Comparison of ENCODE assay signal across 8 cellular contexts in the genomic region with DNA sequence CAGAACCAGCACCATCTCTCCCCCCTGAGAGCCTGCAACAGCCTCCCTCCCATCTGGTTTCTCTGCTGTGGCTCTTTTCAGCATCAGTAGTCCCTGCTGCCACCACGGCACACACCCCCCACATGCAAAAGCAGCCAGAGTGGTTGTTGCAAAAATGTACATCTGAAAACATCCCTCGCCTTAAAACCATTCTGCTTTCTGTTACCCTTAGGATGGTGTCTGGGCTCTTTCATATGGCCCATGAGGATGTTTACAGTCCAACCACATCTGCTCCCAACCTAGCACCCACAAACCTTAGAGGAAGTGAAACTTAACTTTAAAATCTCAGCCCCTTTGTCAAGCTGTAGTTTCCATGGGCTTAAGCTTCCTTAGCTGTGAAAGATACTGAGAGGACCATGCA. TPM values are rescaled to one million over a fixed set of nuclear protein-coding genes. Genes with fewer than 3 reads are reported as not detected.
DNase-seq lines count a peak whose midpoint lies in the region; ATAC-seq and TF ChIP-seq lines count a peak whose summit lies in the region.

No MANE protein-coding gene starts in this region.

- H3K36me3 ChIP-seq in Panc1 (ENCODE audit: control insufficient read depth, insufficient read depth, low read length): peaks cover 2% of the 10 kb centered on the region; the same call in 1 of the 2 replicates
- peaks cover 0 to 8% (median 0%) of the 10 kb centered on the region in 4 donors for H3K36me3 ChIP-seq in sigmoid colon

- H3K4me3 ChIP-seq in Panc1 (ENCODE audit: low read depth in 2 of 2, low read length in 2 of 2): peak overlapping the region; percentile 81 to 82
- H3K4me3 ChIP-seq in epithelial cell of esophagus (ENCODE audit: low read length): peak overlapping the region; percentile 89
- peak overlapping the region; percentile 75 to 98 (median 82) for H3K4me3 ChIP-seq in sigmoid colon

- no peaks in the 10 kb centered on the region for H3K36me3 Mint-ChIP-seq in activated naive CD4-positive, alpha-beta T cell treated with anti-CD3 and anti-CD28 coated beads for 36 hours (ENCODE audit: low read depth)

- H3K9me3 ChIP-seq in Panc1 (ENCODE audit: control insufficient read depth, insufficient read depth, low read depth, low read length) (no peaks in the 10 kb centered on the region), sigmoid colon (no peaks in the 10 kb centered on the region)

- peak overlapping the region; percentile 83 for H3K4me3 Mint-ChIP-seq in activated naive CD4-positive, alpha-beta T cell treated with anti-CD3 and anti-CD28 coated beads for 36 hours

- H3K4me1 Mint-ChIP-seq in activated naive CD4-positive, alpha-beta T cell treated with anti-CD3 and anti-CD28 coated beads for 36 hours (ENCODE audit: low read depth): peaks cover 38% of the 10 kb centered on the region

- in situ Hi-C loops in Panc1 (cut with HindIII; ENCODE audit: low pct_unique_long_range_greater_than_20kb, low sequenced_read_pairs): no loop called here

- H3K27me3 Mint-ChIP-seq in activated naive CD4-positive, alpha-beta T cell treated with anti-CD3 and anti-CD28 coated beads for 36 hours (ENCODE audit: low read depth): no peaks in the 10 kb centered on the region

- TF ChIP-seq POLR2A in sigmoid colon (IDR thresholded peaks at IDR 0.05): no peak

- DNase-seq in activated naive CD4-positive, alpha-beta T cell treated with anti-CD3 and anti-CD28 coated beads for 36 hours: peak; percentile 20
- DNase-seq in activated naive CD4-positive, alpha-beta T cell treated with anti-CD3 and anti-CD28 coated beads, Interleukin-2, amount 50 U/mL, for 16 hours: no peak
- DNase-seq in Panc1 (ENCODE audit: low read depth, low spot score) (no peak), epithelial cell of esophagus (ENCODE audit: low read depth) (no peak), sigmoid colon (no peak), NCI-H146 (lab: John Stamatoyannopoulos, UW) (no peak)
- no peak for DNase-seq in stimulated activated CD4-positive, alpha-beta T cell treated with anti-CD3 and anti-CD28 coated beads, Interleukin-2, amount 100 ng/mL, for 24 hours

- CTCF ChIA-PET in activated naive CD4-positive, alpha-beta T cell treated with anti-CD3 and anti-CD28 coated beads for 36 hours (lab: Charles Lee): interaction anchor here (0.9 to 9.6 kb wide), 5 partner anchors 19 to 269 kb away, joined by 3 to 111 read pairs (median 7); no protein-coding TSS in a partner anchor
- CTCF ChIA-PET in Panc1 (lab: Charles Lee): interaction anchor here (0.6 kb wide), 1 partner anchor 52 kb away, joined by 4 read pairs; no protein-coding TSS in a partner anchor

- POLR2A ChIA-PET in Panc1 (lab: Charles Lee): interaction anchor here (1.2 kb wide), 1 partner anchor 17 kb away, joined by 3 read pairs; no protein-coding TSS in a partner anchor

- H3K27me3 ChIP-seq in Panc1 (ENCODE audit: control insufficient read depth, insufficient read depth, low read length) (no peaks in the 10 kb centered on the region), sigmoid colon (no peaks in the 10 kb centered on the region)

- 17 to 55% methylated on average over 2 of the region's 2 CpGs for WGBS in sigmoid colon, 2 donors

- H3K27ac ChIP-seq in Panc1 (ENCODE audit: low read length) (peak overlapping the region; percentile 74), sigmoid colon (peak overlapping the region; percentile 90 to 97 (median 94))

- peaks cover 6% of the 10 kb centered on the region for H3K4me1 ChIP-seq in Panc1 (ENCODE audit: control insufficient read depth, insufficient read depth, low read length)
- peaks cover 0 to 49% (median 41%) of the 10 kb centered on the region in 4 donors for H3K4me1 ChIP-seq in sigmoid colon

- no peaks in the 10 kb centered on the region for H3K9me3 Mint-ChIP-seq in activated naive CD4-positive, alpha-beta T cell treated with anti-CD3 and anti-CD28 coated beads for 36 hours

- intact Hi-C loops in activated naive CD4-positive, alpha-beta T cell treated with anti-CD3 and anti-CD28 coated beads for 36 hours (cut with micrococcal nuclease): loop anchor here (1.0 to 2.0 kb wide), 2 partner anchors 72 to 100 kb away; no protein-coding TSS in a partner anchor
- intact Hi-C loops in Panc1 (cut with micrococcal nuclease; ENCODE audit: unreplicated experiment) (no loop called here), sigmoid colon (cut with DNase I) (loop anchor here (1.0 to 5.0 kb wide), 3 partner anchors 56 to 300 kb away; a partner anchor contains a TSS)

- ATAC-seq in HG02870 (IDR thresholded peaks at IDR 0.05; ENCODE audit: unreplicated experiment): peak; percentile 74
- no peak for ATAC-seq in Panc1

- TF ChIP-seq EP300 in sigmoid colon (IDR thresholded peaks at IDR 0.05): no peak

- TF ChIP-seq CTCF in Panc1 (IDR thresholded peaks at IDR 0.05): no peak
- TF ChIP-seq CTCF in epithelial cell of esophagus (IDR thresholded peaks at IDR 0.05; ENCODE audit: insufficient read depth, low read depth, low read length, missing control alignments): no peak
- TF ChIP-seq CTCF in sigmoid colon (IDR thresholded peaks at IDR 0.05): no peak

- peak overlapping the region; percentile 14 for H3K27ac Mint-ChIP-seq in activated naive CD4-positive, alpha-beta T cell treated with anti-CD3 and anti-CD28 coated beads for 36 hours

- no TSS peak for BruUV-seq in Panc1 (replicated peaks; lab: Mats Ljungman, UMichigan)

RNA-seq across cellular contexts. Expression of a gene that starts 0.8 kb away (rescaled TPM):
- total RNA-seq in activated naive CD4-positive, alpha-beta T cell treated with anti-CD3 and anti-CD28 coated beads for 36 hours: 1 to 10 TPM; 1.5 to 1.6 TPM
- 7.7 TPM for total RNA-seq in Panc1 (2021; ENCODE audit: unreplicated experiment)
- 5.3 TPM for polyA plus RNA-seq in Panc1 (2012; ENCODE audit: insufficient read length)
- total RNA-seq in sigmoid colon: 1 to 10 TPM; 2.9 to 7.1 (median 4.4) TPM
- polyA plus RNA-seq in sigmoid colon: 1 to 10 TPM in 2 of 3 donors, under 1 TPM in 1; 0.60 to 6.0 (median 2.8) TPM

RNA-seq across cellular contexts. Expression of a gene that starts 0.9 kb away (rescaled TPM):
- total RNA-seq in activated naive CD4-positive, alpha-beta T cell treated with anti-CD3 and anti-CD28 coated beads for 36 hours: 10 to 100 TPM; 19.0 to 21.8 TPM
- 39.4 TPM for total RNA-seq in Panc1 (2021; ENCODE audit: unreplicated experiment)
- 35.4 TPM for polyA plus RNA-seq in Panc1 (2012; ENCODE audit: insufficient read length)
- total RNA-seq in sigmoid colon: 10 to 100 TPM; 43.5 to 49.9 (median 48.9) TPM
- polyA plus RNA-seq in sigmoid colon: 10 to 100 TPM; 35.4 to 54.5 (median 40.7) TPM

RNA-seq across cellular contexts. Expression of a gene that starts 45.1 kb away (rescaled TPM):
- total RNA-seq in activated naive CD4-positive, alpha-beta T cell treated with anti-CD3 and anti-CD28 coated beads for 36 hours: 10 to 100 TPM; 66.5 to 71.0 TPM
- 4.5 TPM for total RNA-seq in Panc1 (2021; ENCODE audit: unreplicated experiment)
- 2.8 TPM for polyA plus RNA-seq in Panc1 (2012; ENCODE audit: insufficient read length)
- 100 to 1,000 TPM in 1 of 4 donors, 10 to 100 TPM in 3; 12.8 to 135 (median 21.9) TPM for total RNA-seq in sigmoid colon
- polyA plus RNA-seq in sigmoid colon: 10 to 100 TPM; 15.6 to 26.7 (median 16.9) TPM

RNA-seq across cellular contexts. Expression of a gene that starts 56.5 kb away (rescaled TPM):
- 10 to 100 TPM; 32.3 to 32.9 TPM for total RNA-seq in activated naive CD4-positive, alpha-beta T cell treated with anti-CD3 and anti-CD28 coated beads for 36 hours
- total RNA-seq in Panc1 (2021; ENCODE audit: unreplicated experiment) (15.7 TPM), sigmoid colon (10 to 100 TPM; 37.4 to 50.2 (median 40.7) TPM)
- 9.5 TPM for polyA plus RNA-seq in Panc1 (2012; ENCODE audit: insufficient read length)
- 10 to 100 TPM; 15.3 to 16.8 (median 16.6) TPM for polyA plus RNA-seq in sigmoid colon

RNA-seq across cellular contexts. Expression of a gene that starts 56.6 kb away (rescaled TPM):
- total RNA-seq in activated naive CD4-positive, alpha-beta T cell treated with anti-CD3 and anti-CD28 coated beads for 36 hours: under 1 TPM; 0.05 TPM
- total RNA-seq in Panc1 (2021; ENCODE audit: unreplicated experiment) (not detected), sigmoid colon (1 to 10 TPM in 3 of 4 donors, under 1 TPM in 1; 0.82 to 3.0 (median 2.2) TPM)
- polyA plus RNA-seq in Panc1 (2012; ENCODE audit: insufficient read length): not detected
- polyA plus RNA-seq in sigmoid colon: under 1 TPM in 2 of 3 donors, not detected in 1; under 0.01 to 0.57 TPM
